Comparison of ENCODE assay signal across 1 cellular context in the genomic region with DNA sequence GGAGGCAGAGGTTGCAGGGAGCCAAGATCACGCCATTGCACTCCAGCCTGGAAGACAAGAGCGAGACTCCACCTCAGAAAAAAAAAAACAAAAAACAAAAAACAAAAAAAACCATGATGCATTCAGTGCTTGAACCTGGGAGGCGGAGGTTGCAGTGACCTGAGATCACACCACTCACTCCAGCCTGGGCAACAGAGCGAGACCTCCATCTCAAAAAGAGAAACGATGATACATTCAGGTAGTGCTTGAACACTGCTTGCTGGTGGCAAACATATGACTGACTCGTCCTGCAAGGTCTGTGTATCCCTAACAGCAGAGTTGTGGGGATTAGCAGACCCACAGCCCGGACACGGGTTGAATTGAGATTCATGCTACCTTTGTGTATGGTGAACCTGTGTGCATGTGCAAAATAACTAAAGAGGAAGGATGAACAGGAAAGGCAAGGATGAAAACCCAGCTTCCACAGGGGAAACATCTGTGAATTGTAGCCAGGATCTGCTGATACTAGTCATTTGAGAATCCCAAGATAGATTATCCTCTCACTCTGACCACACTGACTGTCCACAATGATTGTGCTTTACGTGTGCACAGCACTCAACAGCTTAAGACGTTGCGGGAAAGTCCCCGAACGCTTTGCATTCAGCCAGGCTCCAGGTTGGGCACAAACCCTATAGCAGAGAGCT.
TF ChIP-seq lines count a peak whose summit lies in the region.

No MANE protein-coding gene starts in this region.

TF ChIP-seq in GM12878, 131 proteins besides CTCF, POLR2A, EP300 and RAD21 (continued from another document and continues in another):
- TF ChIP-seq, protein P1, sequence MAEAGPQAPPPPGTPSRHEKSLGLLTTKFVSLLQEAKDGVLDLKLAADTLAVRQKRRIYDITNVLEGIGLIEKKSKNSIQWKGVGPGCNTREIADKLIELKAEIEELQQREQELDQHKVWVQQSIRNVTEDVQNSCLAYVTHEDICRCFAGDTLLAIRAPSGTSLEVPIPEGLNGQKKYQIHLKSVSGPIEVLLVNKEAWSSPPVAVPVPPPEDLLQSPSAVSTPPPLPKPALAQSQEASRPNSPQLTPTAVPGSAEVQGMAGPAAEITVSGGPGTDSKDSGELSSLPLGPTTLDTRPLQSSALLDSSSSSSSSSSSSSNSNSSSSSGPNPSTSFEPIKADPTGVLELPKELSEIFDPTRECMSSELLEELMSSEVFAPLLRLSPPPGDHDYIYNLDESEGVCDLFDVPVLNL (IDR thresholded peaks at IDR 0.05; ENCODE audit: low read depth, low read length), result no peak
- TF ChIP-seq STAT1 (conservative IDR thresholded peaks at IDR 0.05), result no peak
- peak; percentile 54; the same call in 1 of the 2 replicates for TF ChIP-seq HDAC2 (IDR thresholded peaks at IDR 0.05)
- TF ChIP-seq BRCA1 (IDR thresholded peaks at IDR 0.05; ENCODE audit: low read depth, low read length), result no peak
- TF ChIP-seq IRF4 (IDR thresholded peaks at IDR 0.05; ENCODE audit: low read depth, low read length), result peak; percentile 95
- TF ChIP-seq MEF2B (IDR thresholded peaks at IDR 0.05; ENCODE audit: partially characterized antibody, poor library complexity, severe bottlenecking), result peak; percentile 69
- TF ChIP-seq LARP7 (IDR thresholded peaks at IDR 0.05), result no peak
- no peak for TF ChIP-seq SMAD1 (IDR thresholded peaks at IDR 0.05; ENCODE audit: low read depth, partially characterized antibody)
- TF ChIP-seq ZNF384 (IDR thresholded peaks at IDR 0.05; ENCODE audit: borderline replicate concordance, low read depth, low read length), result peak; percentile 63; the same call in 1 of the 2 replicates
- TF ChIP-seq SRF (IDR thresholded peaks at IDR 0.05; ENCODE audit: low read depth in 2 of 2, low read length in 2 of 2), result peak in 1 of 2 experiments; percentile 75; a peak in 2 of 4 replicates
- peak; percentile 83 to 89 for TF ChIP-seq IKZF2 (IDR thresholded peaks at IDR 0.05)
- TF ChIP-seq CBX5 (IDR thresholded peaks at IDR 0.05; ENCODE audit: low read depth), result no peak
- TF ChIP-seq, protein P2, sequence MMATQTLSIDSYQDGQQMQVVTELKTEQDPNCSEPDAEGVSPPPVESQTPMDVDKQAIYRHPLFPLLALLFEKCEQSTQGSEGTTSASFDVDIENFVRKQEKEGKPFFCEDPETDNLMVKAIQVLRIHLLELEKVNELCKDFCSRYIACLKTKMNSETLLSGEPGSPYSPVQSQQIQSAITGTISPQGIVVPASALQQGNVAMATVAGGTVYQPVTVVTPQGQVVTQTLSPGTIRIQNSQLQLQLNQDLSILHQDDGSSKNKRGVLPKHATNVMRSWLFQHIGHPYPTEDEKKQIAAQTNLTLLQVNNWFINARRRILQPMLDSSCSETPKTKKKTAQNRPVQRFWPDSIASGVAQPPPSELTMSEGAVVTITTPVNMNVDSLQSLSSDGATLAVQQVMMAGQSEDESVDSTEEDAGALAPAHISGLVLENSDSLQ (IDR thresholded peaks at IDR 0.05), result peak; percentile 69
- TF ChIP-seq RFX5 (IDR thresholded peaks at IDR 0.05; ENCODE audit: low read depth, low read length), result no peak
- no peak for TF ChIP-seq SMAD5 (IDR thresholded peaks at IDR 0.05; ENCODE audit: low read depth)
- no peak for TF ChIP-seq ZSCAN29 (IDR thresholded peaks at IDR 0.05)
- TF ChIP-seq, protein P3, sequence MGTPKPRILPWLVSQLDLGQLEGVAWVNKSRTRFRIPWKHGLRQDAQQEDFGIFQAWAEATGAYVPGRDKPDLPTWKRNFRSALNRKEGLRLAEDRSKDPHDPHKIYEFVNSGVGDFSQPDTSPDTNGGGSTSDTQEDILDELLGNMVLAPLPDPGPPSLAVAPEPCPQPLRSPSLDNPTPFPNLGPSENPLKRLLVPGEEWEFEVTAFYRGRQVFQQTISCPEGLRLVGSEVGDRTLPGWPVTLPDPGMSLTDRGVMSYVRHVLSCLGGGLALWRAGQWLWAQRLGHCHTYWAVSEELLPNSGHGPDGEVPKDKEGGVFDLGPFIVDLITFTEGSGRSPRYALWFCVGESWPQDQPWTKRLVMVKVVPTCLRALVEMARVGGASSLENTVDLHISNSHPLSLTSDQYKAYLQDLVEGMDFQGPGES (IDR thresholded peaks at IDR 0.05), result no peak
- TF ChIP-seq NBN (IDR thresholded peaks at IDR 0.05), result peak; percentile 88
- TF ChIP-seq POLR2AphosphoS5 (IDR thresholded peaks at IDR 0.05; ENCODE audit: low read length), result no peak
- TF ChIP-seq, protein P4, sequence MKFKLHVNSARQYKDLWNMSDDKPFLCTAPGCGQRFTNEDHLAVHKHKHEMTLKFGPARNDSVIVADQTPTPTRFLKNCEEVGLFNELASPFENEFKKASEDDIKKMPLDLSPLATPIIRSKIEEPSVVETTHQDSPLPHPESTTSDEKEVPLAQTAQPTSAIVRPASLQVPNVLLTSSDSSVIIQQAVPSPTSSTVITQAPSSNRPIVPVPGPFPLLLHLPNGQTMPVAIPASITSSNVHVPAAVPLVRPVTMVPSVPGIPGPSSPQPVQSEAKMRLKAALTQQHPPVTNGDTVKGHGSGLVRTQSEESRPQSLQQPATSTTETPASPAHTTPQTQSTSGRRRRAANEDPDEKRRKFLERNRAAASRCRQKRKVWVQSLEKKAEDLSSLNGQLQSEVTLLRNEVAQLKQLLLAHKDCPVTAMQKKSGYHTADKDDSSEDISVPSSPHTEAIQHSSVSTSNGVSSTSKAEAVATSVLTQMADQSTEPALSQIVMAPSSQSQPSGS (IDR thresholded peaks at IDR 0.05; ENCODE audit: low read length), result peak; percentile 80
- TF ChIP-seq SMARCA5 (IDR thresholded peaks at IDR 0.05), result no peak; the same call in 1 of the 2 replicates
- no peak for TF ChIP-seq ZNF217 (IDR thresholded peaks at IDR 0.05)
- TF ChIP-seq SIX5 (IDR thresholded peaks at IDR 0.05; ENCODE audit: low read depth, low read length, severe bottlenecking), result no peak
- TF ChIP-seq BHLHE40 (IDR thresholded peaks at IDR 0.05; ENCODE audit: borderline replicate concordance in 1 of 2, low read depth in 2 of 2, low read length in 1 of 2), result peak; percentile 27 to 37; a peak in 3 of 4 replicates
- TF ChIP-seq RAD51 (IDR thresholded peaks at IDR 0.05), result peak; percentile 6; the same call in 1 of the 2 replicates
- no peak for TF ChIP-seq SIN3A (IDR thresholded peaks at IDR 0.05; ENCODE audit: low read depth, low read length)
- TF ChIP-seq, protein P5, sequence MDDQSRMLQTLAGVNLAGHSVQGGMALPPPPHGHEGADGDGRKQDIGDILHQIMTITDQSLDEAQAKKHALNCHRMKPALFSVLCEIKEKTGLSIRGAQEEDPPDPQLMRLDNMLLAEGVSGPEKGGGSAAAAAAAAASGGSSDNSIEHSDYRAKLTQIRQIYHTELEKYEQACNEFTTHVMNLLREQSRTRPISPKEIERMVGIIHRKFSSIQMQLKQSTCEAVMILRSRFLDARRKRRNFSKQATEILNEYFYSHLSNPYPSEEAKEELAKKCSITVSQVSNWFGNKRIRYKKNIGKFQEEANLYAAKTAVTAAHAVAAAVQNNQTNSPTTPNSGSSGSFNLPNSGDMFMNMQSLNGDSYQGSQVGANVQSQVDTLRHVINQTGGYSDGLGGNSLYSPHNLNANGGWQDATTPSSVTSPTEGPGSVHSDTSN (IDR thresholded peaks at IDR 0.05; ENCODE audit: insufficient replicate concordance, low read depth, low read length), result no peak
- TF ChIP-seq, protein P6, sequence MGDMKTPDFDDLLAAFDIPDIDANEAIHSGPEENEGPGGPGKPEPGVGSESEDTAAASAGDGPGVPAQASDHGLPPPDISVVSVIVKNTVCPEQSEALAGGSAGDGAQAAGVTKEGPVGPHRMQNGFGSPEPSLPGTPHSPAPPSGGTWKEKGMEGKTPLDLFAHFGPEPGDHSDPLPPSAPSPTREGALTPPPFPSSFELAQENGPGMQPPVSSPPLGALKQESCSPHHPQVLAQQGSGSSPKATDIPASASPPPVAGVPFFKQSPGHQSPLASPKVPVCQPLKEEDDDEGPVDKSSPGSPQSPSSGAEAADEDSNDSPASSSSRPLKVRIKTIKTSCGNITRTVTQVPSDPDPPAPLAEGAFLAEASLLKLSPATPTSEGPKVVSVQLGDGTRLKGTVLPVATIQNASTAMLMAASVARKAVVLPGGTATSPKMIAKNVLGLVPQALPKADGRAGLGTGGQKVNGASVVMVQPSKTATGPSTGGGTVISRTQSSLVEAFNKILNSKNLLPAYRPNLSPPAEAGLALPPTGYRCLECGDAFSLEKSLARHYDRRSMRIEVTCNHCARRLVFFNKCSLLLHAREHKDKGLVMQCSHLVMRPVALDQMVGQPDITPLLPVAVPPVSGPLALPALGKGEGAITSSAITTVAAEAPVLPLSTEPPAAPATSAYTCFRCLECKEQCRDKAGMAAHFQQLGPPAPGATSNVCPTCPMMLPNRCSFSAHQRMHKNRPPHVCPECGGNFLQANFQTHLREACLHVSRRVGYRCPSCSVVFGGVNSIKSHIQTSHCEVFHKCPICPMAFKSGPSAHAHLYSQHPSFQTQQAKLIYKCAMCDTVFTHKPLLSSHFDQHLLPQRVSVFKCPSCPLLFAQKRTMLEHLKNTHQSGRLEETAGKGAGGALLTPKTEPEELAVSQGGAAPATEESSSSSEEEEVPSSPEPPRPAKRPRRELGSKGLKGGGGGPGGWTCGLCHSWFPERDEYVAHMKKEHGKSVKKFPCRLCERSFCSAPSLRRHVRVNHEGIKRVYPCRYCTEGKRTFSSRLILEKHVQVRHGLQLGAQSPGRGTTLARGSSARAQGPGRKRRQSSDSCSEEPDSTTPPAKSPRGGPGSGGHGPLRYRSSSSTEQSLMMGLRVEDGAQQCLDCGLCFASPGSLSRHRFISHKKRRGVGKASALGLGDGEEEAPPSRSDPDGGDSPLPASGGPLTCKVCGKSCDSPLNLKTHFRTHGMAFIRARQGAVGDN (IDR thresholded peaks at IDR 0.05), result no peak
- TF ChIP-seq IKZF1 (conservative IDR thresholded peaks at IDR 0.05), result peak; percentile 77
- TF ChIP-seq MTA2 (IDR thresholded peaks at IDR 0.05; ENCODE audit: low read depth), result peak; percentile 57
- no peak for TF ChIP-seq EGR1 (IDR thresholded peaks at IDR 0.05; ENCODE audit: borderline replicate concordance in 1 of 2, low read depth in 2 of 2, low read length in 2 of 2)
- no peak for TF ChIP-seq KAT2A (conservative IDR thresholded peaks at IDR 0.05; ENCODE audit: control insufficient read depth, low read depth, low read length)
- no peak for TF ChIP-seq HDAC6 (IDR thresholded peaks at IDR 0.05; ENCODE audit: unreplicated experiment)
- 0 out of 2 replicates have a peak, but pooled peaks have one; percentile 31 for TF ChIP-seq GABPA (IDR thresholded peaks at IDR 0.05; ENCODE audit: low read depth)
- TF ChIP-seq, protein P7, sequence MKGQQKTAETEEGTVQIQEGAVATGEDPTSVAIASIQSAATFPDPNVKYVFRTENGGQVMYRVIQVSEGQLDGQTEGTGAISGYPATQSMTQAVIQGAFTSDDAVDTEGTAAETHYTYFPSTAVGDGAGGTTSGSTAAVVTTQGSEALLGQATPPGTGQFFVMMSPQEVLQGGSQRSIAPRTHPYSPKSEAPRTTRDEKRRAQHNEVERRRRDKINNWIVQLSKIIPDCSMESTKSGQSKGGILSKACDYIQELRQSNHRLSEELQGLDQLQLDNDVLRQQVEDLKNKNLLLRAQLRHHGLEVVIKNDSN (IDR thresholded peaks at IDR 0.05; ENCODE audit: borderline replicate concordance, extremely low read length, insufficient read depth, low read depth, low read length), result no peak
- TF ChIP-seq, protein P8, sequence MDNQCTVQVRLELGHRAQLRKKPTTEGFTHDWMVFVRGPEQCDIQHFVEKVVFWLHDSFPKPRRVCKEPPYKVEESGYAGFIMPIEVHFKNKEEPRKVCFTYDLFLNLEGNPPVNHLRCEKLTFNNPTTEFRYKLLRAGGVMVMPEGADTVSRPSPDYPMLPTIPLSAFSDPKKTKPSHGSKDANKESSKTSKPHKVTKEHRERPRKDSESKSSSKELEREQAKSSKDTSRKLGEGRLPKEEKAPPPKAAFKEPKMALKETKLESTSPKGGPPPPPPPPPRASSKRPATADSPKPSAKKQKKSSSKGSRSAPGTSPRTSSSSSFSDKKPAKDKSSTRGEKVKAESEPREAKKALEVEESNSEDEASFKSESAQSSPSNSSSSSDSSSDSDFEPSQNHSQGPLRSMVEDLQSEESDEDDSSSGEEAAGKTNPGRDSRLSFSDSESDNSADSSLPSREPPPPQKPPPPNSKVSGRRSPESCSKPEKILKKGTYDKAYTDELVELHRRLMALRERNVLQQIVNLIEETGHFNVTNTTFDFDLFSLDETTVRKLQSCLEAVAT (IDR thresholded peaks at IDR 0.05), result peak; percentile 73; the same call in 1 of the 2 replicates
- TF ChIP-seq, protein P9, sequence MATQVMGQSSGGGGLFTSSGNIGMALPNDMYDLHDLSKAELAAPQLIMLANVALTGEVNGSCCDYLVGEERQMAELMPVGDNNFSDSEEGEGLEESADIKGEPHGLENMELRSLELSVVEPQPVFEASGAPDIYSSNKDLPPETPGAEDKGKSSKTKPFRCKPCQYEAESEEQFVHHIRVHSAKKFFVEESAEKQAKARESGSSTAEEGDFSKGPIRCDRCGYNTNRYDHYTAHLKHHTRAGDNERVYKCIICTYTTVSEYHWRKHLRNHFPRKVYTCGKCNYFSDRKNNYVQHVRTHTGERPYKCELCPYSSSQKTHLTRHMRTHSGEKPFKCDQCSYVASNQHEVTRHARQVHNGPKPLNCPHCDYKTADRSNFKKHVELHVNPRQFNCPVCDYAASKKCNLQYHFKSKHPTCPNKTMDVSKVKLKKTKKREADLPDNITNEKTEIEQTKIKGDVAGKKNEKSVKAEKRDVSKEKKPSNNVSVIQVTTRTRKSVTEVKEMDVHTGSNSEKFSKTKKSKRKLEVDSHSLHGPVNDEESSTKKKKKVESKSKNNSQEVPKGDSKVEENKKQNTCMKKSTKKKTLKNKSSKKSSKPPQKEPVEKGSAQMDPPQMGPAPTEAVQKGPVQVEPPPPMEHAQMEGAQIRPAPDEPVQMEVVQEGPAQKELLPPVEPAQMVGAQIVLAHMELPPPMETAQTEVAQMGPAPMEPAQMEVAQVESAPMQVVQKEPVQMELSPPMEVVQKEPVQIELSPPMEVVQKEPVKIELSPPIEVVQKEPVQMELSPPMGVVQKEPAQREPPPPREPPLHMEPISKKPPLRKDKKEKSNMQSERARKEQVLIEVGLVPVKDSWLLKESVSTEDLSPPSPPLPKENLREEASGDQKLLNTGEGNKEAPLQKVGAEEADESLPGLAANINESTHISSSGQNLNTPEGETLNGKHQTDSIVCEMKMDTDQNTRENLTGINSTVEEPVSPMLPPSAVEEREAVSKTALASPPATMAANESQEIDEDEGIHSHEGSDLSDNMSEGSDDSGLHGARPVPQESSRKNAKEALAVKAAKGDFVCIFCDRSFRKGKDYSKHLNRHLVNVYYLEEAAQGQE (IDR thresholded peaks at IDR 0.05; ENCODE audit: low read depth, low read length), result no peak
- peak; percentile 9 for TF ChIP-seq CBFB (IDR thresholded peaks at IDR 0.05; ENCODE audit: low read depth)
- TF ChIP-seq JUND (IDR thresholded peaks at IDR 0.05; ENCODE audit: low read depth, low read length), result peak; percentile 40; the same call in 1 of the 2 replicates
- TF ChIP-seq, protein P10, sequence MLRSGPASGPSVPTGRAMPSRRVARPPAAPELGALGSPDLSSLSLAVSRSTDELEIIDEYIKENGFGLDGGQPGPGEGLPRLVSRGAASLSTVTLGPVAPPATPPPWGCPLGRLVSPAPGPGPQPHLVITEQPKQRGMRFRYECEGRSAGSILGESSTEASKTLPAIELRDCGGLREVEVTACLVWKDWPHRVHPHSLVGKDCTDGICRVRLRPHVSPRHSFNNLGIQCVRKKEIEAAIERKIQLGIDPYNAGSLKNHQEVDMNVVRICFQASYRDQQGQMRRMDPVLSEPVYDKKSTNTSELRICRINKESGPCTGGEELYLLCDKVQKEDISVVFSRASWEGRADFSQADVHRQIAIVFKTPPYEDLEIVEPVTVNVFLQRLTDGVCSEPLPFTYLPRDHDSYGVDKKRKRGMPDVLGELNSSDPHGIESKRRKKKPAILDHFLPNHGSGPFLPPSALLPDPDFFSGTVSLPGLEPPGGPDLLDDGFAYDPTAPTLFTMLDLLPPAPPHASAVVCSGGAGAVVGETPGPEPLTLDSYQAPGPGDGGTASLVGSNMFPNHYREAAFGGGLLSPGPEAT (IDR thresholded peaks at IDR 0.05; ENCODE audit: low read depth), result 0 out of 2 replicates have a peak, but pooled peaks have one; percentile 63
- TF ChIP-seq NR2C1 (IDR thresholded peaks at IDR 0.05), result no peak
- TF ChIP-seq GATAD2B (conservative IDR thresholded peaks at IDR 0.05; ENCODE audit: low read depth), result no peak; the same call in 1 of the 2 replicates
